Comparison of ENCODE assay signal across 8 cellular contexts in the genomic region with DNA sequence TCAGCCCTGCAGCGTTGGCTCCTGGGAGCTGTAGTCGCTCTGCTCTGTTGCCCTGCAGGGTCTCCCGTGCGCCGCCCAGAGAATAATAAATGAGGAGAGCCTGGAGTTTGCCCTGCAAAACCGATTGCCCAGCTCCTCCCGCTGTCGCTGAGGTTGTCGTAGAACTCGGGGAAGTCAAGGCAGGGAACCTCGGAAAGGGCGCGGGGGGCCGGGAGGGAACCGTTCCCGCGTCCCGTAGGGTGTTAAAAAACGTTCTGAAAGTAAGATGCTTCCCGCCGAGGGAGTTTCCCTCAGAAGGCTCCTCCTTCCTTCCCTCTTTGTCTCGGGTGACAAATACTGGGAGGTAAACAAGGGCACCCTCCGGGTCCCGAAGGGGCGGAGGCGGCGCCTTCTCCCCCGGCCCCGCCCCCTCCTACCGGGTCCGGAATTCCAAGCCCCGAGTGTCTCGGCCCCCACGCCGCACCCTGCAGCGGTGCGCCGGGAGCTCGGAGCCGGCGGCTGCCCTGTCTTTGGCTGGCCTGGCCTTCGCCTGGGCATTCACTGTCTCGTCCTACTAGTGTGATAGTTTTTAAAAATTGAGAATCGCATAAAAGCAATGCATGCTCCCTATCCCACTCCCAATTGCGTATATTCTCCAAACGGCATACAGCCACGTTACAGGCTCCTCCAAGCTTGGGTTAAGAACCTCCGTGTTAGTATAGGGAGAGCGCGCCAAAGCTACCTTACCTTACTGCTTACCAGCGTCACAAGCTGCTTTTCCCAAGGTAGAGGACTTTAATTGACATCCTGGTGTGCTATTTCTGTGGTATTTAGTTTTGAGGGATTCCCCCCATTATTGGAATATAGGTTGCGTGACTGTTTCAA. TPM values are rescaled to one million over a fixed set of nuclear protein-coding genes. Genes with fewer than 3 reads are reported as not detected.
DNase-seq lines count a peak whose midpoint lies in the region; ATAC-seq, FAIRE-seq and TF ChIP-seq lines count a peak whose summit lies in the region.

No MANE protein-coding gene starts in this region.

- ATAC-seq in GM21390 (IDR thresholded peaks at IDR 0.05; ENCODE audit: unreplicated experiment): peak; percentile 36
- ATAC-seq in activated T-cell treated with anti-CD3 and anti-CD28 coated beads, Interleukin-2, amount 50 U/mL, for 72 hours (replicated peaks in 1 of 2): peak; percentile 27 to 43

- TF ChIP-seq CTCF in fibroblast of the aortic adventitia (IDR thresholded peaks at IDR 0.05; ENCODE audit: insufficient read depth, low read length) (no peak), nephron (IDR thresholded peaks at IDR 0.05; ENCODE audit: unreplicated experiment in 3 of 3) (no peak)

- no peaks in the 10 kb centered on the region for H3K9me3 Mint-ChIP-seq in activated T-cell treated with anti-CD3 and anti-CD28 coated beads, Interleukin-2, amount 50 U/mL, for 72 hours
- H3K9me3 Mint-ChIP-seq in nephron: no peaks in the 10 kb centered on the region

- H3K27me3 Mint-ChIP-seq in activated T-cell treated with anti-CD3 and anti-CD28 coated beads, Interleukin-2, amount 50 U/mL, for 72 hours (ENCODE audit: low read depth): peaks cover 9% of the 10 kb centered on the region
- no peaks in the 10 kb centered on the region for H3K27me3 Mint-ChIP-seq in nephron (ENCODE audit: low read depth)

- peak overlapping the region; percentile 94 to 99 for H3K4me3 Mint-ChIP-seq in activated T-cell treated with anti-CD3 and anti-CD28 coated beads, Interleukin-2, amount 50 U/mL, for 72 hours
- H3K4me3 Mint-ChIP-seq in nephron: peak overlapping the region; percentile 94 to 98 (median 96)

- FAIRE-seq in urothelium cell line (lab: Jason Lieb, UNC): no peak

- H3K4me1 Mint-ChIP-seq in activated T-cell treated with anti-CD3 and anti-CD28 coated beads, Interleukin-2, amount 50 U/mL, for 72 hours (ENCODE audit: low read depth): peaks cover 13% of the 10 kb centered on the region
- peaks cover 26% of the 10 kb centered on the region for H3K4me1 Mint-ChIP-seq in nephron

- peaks cover 23 to 26% of the 10 kb centered on the region in 2 donors for H3K36me3 Mint-ChIP-seq in activated T-cell treated with anti-CD3 and anti-CD28 coated beads, Interleukin-2, amount 50 U/mL, for 72 hours (ENCODE audit: insufficient read depth in 2 of 2)
- peaks cover 24% of the 10 kb centered on the region for H3K36me3 Mint-ChIP-seq in nephron (ENCODE audit: low read depth)

- peak overlapping the region; percentile 94 for H3K27ac Mint-ChIP-seq in activated T-cell treated with anti-CD3 and anti-CD28 coated beads, Interleukin-2, amount 50 U/mL, for 72 hours
- H3K27ac Mint-ChIP-seq in nephron: peak overlapping the region; percentile 97 to 99 (median 98)

- H3K4me3 ChIP-seq in fibroblast of the aortic adventitia (ENCODE audit: low read depth, low read length): peak overlapping the region; percentile 85

- DNase-seq in EH (ENCODE audit: low read depth): peak; percentile 88
- peak; percentile 64 for DNase-seq in HS-27A (ENCODE audit: low read depth)
- DNase-seq in NCI-H774 (lab: John Stamatoyannopoulos, UW): peak; percentile 65
- peak; percentile 49 to 59 for DNase-seq in activated T-cell treated with anti-CD3 and anti-CD28 coated beads, Interleukin-2, amount 50 U/mL, for 72 hours
- peak; percentile 67 for DNase-seq in fibroblast of the aortic adventitia (ENCODE audit: low read depth)
- DNase-seq in urothelium cell line (ENCODE audit: low spot score): peak; percentile 91

RNA-seq across cellular contexts. Expression of a gene that starts 1.0 kb away (rescaled TPM):
- 100 to 1,000 TPM; 553 to 627 TPM for total RNA-seq in activated T-cell treated with anti-CD3 and anti-CD28 coated beads, Interleukin-2, amount 50 U/mL, for 72 hours
- total RNA-seq in fibroblast of the aortic adventitia (ENCODE audit: low replicate concordance): 23.5 and 113 TPM in 2 replicates

RNA-seq across cellular contexts. Expression of a gene that starts 35.6 kb away (rescaled TPM):
- 10 to 100 TPM; 18.1 to 18.4 TPM for total RNA-seq in activated T-cell treated with anti-CD3 and anti-CD28 coated beads, Interleukin-2, amount 50 U/mL, for 72 hours
- 14.0 and 21.4 TPM in 2 replicates for total RNA-seq in fibroblast of the aortic adventitia (ENCODE audit: low replicate concordance)

Comparison
In these comparisons a context has a peak if more than half of its experiments do, and no peak if none do; other contexts are left out.
1. Peak in every context shown above with its lines: DNase-seq, ATAC-seq and H3K4me3 ChIP-seq.